21 cellular contexts compared by ENCODE assay signal in genomic region chr5:130502702-130503101, GRCh38.
"Had no signal": no experiment of that assay in that cellular context is flagged by ENCODE, and none has a peak within 500 bp of the region (broad histone marks: within the 10 kb centered on the region; RNA-seq: fewer than 3 reads in every experiment).

No MANE protein-coding gene starts in this region.

- H3K4me1 Mint-ChIP-seq: naive B cell had no signal

- DNase-seq: effector CD8-positive, alpha-beta T cell; gastrocnemius medialis; heart right ventricle; hypothalamus; left ventricle myocardium superior; mesendoderm; naive B cell; ovary; right cardiac atrium; small intestine; stimulated activated CD4-positive, alpha-beta T cell treated with anti-CD3 and anti-CD28 coated beads, Interleukin-12 subunit alpha, Interleukin-12 subunit beta, amount 100 ng/mL, for 4 hours; stimulated activated CD4-positive, alpha-beta T cell treated with anti-CD3 and anti-CD28 coated beads, Interleukin-2, amount 100 ng/mL, for 48 hours; stimulated activated naive CD4-positive, alpha-beta T cell treated with Interleukin-2 at 50 U/mL for 16 hours; thyroid gland; uterus had no signal

- H3K27ac Mint-ChIP-seq: naive B cell, type B pancreatic cell had no signal

- H3K9me3 ChIP-seq: gastrocnemius medialis, ovary, suprapubic skin, thyroid gland, uterus had no signal

- H3K36me3 Mint-ChIP-seq: naive B cell, type B pancreatic cell had no signal

- H3K27me3 Mint-ChIP-seq: naive B cell, type B pancreatic cell had no signal

- H3K27ac ChIP-seq: coronary artery, gastrocnemius medialis, heart right ventricle, ovary, suprapubic skin, thyroid gland, uterus had no signal

- H3K36me3 ChIP-seq: gastrocnemius medialis, heart right ventricle, ovary, suprapubic skin, thyroid gland, uterus had no signal

- H3K4me1 ChIP-seq: gastrocnemius medialis, heart right ventricle, suprapubic skin, thyroid gland, uterus had no signal

- H3K4me3 Mint-ChIP-seq: naive B cell, nephron, type B pancreatic cell had no signal

- ATAC-seq: esophagus mucosa, gastrocnemius medialis, heart right ventricle, left ventricle myocardium superior, right cardiac atrium had no signal

- H3K27me3 ChIP-seq: gastrocnemius medialis, heart right ventricle, ovary, suprapubic skin, thyroid gland, uterus had no signal

- H3K4me3 ChIP-seq: coronary artery, gastrocnemius medialis, heart right ventricle, lung, ovary, suprapubic skin, thyroid gland, uterus had no signal
